In the genomic region with DNA sequence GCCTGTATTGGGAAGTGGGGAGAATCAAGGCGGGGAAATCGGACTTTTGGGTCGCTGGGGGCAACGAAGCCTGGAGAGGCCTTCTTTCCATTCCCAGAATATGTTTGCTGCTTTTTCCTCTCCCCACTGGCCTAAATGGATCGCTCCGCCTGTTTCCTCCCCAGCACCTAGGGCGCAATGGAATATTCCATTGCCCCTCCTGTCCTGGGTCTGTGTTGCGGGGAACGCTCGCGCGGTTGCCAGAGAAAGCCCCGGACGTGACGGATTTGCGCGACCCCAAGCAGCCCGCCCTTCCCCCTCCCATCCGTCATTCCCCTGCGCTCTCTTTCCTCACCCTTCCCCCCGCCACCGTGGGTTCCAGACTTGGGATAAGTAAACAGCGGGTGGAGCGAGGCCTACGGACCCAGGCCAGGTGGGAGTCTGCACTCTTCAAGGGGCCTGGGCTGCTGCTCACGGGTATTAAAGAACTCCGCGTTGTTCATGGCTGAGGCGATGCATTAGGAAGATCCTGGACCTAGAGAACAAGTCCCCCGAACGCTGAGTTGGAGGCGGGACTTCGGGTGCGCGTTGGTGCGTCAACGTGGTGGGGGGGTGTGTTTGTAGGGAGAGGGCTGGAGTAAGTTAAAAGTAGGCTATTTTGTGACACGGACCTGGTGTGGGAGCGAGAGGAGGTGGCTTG, we compare ENCODE assay signal across 1 cellular context.
TF ChIP-seq lines count a peak whose summit lies in the region.

A gene with protein sequence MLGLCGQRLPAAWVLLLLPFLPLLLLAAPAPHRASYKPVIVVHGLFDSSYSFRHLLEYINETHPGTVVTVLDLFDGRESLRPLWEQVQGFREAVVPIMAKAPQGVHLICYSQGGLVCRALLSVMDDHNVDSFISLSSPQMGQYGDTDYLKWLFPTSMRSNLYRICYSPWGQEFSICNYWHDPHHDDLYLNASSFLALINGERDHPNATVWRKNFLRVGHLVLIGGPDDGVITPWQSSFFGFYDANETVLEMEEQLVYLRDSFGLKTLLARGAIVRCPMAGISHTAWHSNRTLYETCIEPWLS (plus strand): TSS at position 307 of the 679 bp plus-strand sequence. CDS start 454 bp downstream, outside the sequence.

TF ChIP-seq in H1, 55 proteins besides CTCF, POLR2A, EP300 and RAD21 (continues in another document):
- TF ChIP-seq GTF2F1 (IDR thresholded peaks at IDR 0.05; ENCODE audit: borderline replicate concordance, low read depth, low read length) = no peak
- TF ChIP-seq RBBP5 (IDR thresholded peaks at IDR 0.05; ENCODE audit: borderline replicate concordance, low read depth, low read length) = no peak
- peak; percentile 60; the same call in 1 of the 2 replicates for TF ChIP-seq POLR2AphosphoS5 (IDR thresholded peaks at IDR 0.05; ENCODE audit: low read depth, low read length)
- TF ChIP-seq ASH2L (IDR thresholded peaks at IDR 0.05; ENCODE audit: low read length) = peak; percentile 82
- no peak; the same call in 1 of the 2 replicates for TF ChIP-seq GABPA (IDR thresholded peaks at IDR 0.05; ENCODE audit: borderline replicate concordance, insufficient read depth, low read length)
- TF ChIP-seq TAF1 (IDR thresholded peaks at IDR 0.05; ENCODE audit: low read depth, low read length) = peak; percentile 42; the same call in 1 of the 2 replicates
- TF ChIP-seq ZNF274 (IDR thresholded peaks at IDR 0.05; ENCODE audit: borderline replicate concordance, extremely low read depth, low read length) = no peak
- TF ChIP-seq HDAC2 (IDR thresholded peaks at IDR 0.05; ENCODE audit: borderline replicate concordance in 1 of 2, low read depth in 2 of 2, low read length in 2 of 2) = peak in 1 of 2 experiments; percentile 32; a peak in 2 of 4 replicates
- TF ChIP-seq, protein P1, sequence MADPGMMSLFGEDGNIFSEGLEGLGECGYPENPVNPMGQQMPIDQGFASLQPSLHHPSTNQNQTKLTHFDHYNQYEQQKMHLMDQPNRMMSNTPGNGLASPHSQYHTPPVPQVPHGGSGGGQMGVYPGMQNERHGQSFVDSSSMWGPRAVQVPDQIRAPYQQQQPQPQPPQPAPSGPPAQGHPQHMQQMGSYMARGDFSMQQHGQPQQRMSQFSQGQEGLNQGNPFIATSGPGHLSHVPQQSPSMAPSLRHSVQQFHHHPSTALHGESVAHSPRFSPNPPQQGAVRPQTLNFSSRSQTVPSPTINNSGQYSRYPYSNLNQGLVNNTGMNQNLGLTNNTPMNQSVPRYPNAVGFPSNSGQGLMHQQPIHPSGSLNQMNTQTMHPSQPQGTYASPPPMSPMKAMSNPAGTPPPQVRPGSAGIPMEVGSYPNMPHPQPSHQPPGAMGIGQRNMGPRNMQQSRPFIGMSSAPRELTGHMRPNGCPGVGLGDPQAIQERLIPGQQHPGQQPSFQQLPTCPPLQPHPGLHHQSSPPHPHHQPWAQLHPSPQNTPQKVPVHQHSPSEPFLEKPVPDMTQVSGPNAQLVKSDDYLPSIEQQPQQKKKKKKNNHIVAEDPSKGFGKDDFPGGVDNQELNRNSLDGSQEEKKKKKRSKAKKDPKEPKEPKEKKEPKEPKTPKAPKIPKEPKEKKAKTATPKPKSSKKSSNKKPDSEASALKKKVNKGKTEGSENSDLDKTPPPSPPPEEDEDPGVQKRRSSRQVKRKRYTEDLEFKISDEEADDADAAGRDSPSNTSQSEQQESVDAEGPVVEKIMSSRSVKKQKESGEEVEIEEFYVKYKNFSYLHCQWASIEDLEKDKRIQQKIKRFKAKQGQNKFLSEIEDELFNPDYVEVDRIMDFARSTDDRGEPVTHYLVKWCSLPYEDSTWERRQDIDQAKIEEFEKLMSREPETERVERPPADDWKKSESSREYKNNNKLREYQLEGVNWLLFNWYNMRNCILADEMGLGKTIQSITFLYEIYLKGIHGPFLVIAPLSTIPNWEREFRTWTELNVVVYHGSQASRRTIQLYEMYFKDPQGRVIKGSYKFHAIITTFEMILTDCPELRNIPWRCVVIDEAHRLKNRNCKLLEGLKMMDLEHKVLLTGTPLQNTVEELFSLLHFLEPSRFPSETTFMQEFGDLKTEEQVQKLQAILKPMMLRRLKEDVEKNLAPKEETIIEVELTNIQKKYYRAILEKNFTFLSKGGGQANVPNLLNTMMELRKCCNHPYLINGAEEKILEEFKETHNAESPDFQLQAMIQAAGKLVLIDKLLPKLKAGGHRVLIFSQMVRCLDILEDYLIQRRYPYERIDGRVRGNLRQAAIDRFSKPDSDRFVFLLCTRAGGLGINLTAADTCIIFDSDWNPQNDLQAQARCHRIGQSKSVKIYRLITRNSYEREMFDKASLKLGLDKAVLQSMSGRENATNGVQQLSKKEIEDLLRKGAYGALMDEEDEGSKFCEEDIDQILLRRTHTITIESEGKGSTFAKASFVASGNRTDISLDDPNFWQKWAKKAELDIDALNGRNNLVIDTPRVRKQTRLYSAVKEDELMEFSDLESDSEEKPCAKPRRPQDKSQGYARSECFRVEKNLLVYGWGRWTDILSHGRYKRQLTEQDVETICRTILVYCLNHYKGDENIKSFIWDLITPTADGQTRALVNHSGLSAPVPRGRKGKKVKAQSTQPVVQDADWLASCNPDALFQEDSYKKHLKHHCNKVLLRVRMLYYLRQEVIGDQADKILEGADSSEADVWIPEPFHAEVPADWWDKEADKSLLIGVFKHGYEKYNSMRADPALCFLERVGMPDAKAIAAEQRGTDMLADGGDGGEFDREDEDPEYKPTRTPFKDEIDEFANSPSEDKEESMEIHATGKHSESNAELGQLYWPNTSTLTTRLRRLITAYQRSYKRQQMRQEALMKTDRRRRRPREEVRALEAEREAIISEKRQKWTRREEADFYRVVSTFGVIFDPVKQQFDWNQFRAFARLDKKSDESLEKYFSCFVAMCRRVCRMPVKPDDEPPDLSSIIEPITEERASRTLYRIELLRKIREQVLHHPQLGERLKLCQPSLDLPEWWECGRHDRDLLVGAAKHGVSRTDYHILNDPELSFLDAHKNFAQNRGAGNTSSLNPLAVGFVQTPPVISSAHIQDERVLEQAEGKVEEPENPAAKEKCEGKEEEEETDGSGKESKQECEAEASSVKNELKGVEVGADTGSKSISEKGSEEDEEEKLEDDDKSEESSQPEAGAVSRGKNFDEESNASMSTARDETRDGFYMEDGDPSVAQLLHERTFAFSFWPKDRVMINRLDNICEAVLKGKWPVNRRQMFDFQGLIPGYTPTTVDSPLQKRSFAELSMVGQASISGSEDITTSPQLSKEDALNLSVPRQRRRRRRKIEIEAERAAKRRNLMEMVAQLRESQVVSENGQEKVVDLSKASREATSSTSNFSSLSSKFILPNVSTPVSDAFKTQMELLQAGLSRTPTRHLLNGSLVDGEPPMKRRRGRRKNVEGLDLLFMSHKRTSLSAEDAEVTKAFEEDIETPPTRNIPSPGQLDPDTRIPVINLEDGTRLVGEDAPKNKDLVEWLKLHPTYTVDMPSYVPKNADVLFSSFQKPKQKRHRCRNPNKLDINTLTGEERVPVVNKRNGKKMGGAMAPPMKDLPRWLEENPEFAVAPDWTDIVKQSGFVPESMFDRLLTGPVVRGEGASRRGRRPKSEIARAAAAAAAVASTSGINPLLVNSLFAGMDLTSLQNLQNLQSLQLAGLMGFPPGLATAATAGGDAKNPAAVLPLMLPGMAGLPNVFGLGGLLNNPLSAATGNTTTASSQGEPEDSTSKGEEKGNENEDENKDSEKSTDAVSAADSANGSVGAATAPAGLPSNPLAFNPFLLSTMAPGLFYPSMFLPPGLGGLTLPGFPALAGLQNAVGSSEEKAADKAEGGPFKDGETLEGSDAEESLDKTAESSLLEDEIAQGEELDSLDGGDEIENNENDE (IDR thresholded peaks at IDR 0.05; ENCODE audit: insufficient replicate concordance, low read length) = no peak
- peak; percentile 99 for TF ChIP-seq CREB1 (IDR thresholded peaks at IDR 0.05)
- no peak; the same call in 1 of the 2 replicates for TF ChIP-seq SP4 (IDR thresholded peaks at IDR 0.05; ENCODE audit: low read length)
- TF ChIP-seq SAP30 (IDR thresholded peaks at IDR 0.05; ENCODE audit: insufficient read depth, insufficient replicate concordance, low read length) = peak; percentile 94
- no peak for TF ChIP-seq SP2 (IDR thresholded peaks at IDR 0.05; ENCODE audit: low read length)
- TF ChIP-seq PHF8 (conservative IDR thresholded peaks at IDR 0.05; ENCODE audit: low read depth, low read length) = peak; percentile 40; the same call in 1 of the 2 replicates
- no peak for TF ChIP-seq RFX5 (IDR thresholded peaks at IDR 0.05; ENCODE audit: borderline replicate concordance, low read depth, low read length)
- TF ChIP-seq SUZ12 (IDR thresholded peaks at IDR 0.05; ENCODE audit: low read length) = no peak
- no peak for TF ChIP-seq POU5F1 (IDR thresholded peaks at IDR 0.05; ENCODE audit: low read depth, low read length)
- TF ChIP-seq RXRA (IDR thresholded peaks at IDR 0.05; ENCODE audit: insufficient read depth, low read depth, low read length) = no peak
- TF ChIP-seq SIN3A (conservative IDR thresholded peaks at IDR 0.05 in 1 of 2, IDR thresholded peaks at IDR 0.05 in 1 of 2; ENCODE audit: low read depth in 1 of 2, low read length in 2 of 2) = peak; percentile 91 to 93
- peak; percentile 68; the same call in 1 of the 2 replicates for TF ChIP-seq SP1 (IDR thresholded peaks at IDR 0.05; ENCODE audit: low read depth, low read length)
- TF ChIP-seq FOSL1 (IDR thresholded peaks at IDR 0.05; ENCODE audit: insufficient read depth, low read depth, low read length) = no peak
- TF ChIP-seq KDM5A (IDR thresholded peaks at IDR 0.05; ENCODE audit: low read length) = peak; percentile 78
- no peak for TF ChIP-seq CTBP2 (IDR thresholded peaks at IDR 0.05; ENCODE audit: borderline replicate concordance, insufficient read depth, insufficient read length, low read length)
- 0 out of 2 replicates have a peak, but pooled peaks have one; percentile 45 for TF ChIP-seq TCF12 (IDR thresholded peaks at IDR 0.05; ENCODE audit: low read depth, low read length)
- 0 out of 2 replicates have a peak, but pooled peaks have one; percentile 9 for TF ChIP-seq YY1 (IDR thresholded peaks at IDR 0.05; ENCODE audit: low read depth, low read length)
- 0 out of 2 replicates have a peak, but pooled peaks have one; percentile 34 for TF ChIP-seq EGR1 (IDR thresholded peaks at IDR 0.05; ENCODE audit: borderline replicate concordance, low read depth, low read length)
- TF ChIP-seq MAFK (IDR thresholded peaks at IDR 0.05; ENCODE audit: low read depth, low read length) = no peak
- peak; percentile 71 for TF ChIP-seq TAF7 (optimal IDR thresholded peaks at IDR 0.05; ENCODE audit: borderline replicate concordance, low read depth, low read length)
- no peak for TF ChIP-seq KDM1A (IDR thresholded peaks at IDR 0.05; ENCODE audit: borderline replicate concordance, low read length)
- TF ChIP-seq CEBPB (IDR thresholded peaks at IDR 0.05; ENCODE audit: low read depth, low read length) = no peak
- no peak for TF ChIP-seq JUN (IDR thresholded peaks at IDR 0.05; ENCODE audit: low read depth, low read length)
- TF ChIP-seq, protein P2, sequence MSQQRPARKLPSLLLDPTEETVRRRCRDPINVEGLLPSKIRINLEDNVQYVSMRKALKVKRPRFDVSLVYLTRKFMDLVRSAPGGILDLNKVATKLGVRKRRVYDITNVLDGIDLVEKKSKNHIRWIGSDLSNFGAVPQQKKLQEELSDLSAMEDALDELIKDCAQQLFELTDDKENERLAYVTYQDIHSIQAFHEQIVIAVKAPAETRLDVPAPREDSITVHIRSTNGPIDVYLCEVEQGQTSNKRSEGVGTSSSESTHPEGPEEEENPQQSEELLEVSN (IDR thresholded peaks at IDR 0.05) = no peak
- TF ChIP-seq, protein P3, sequence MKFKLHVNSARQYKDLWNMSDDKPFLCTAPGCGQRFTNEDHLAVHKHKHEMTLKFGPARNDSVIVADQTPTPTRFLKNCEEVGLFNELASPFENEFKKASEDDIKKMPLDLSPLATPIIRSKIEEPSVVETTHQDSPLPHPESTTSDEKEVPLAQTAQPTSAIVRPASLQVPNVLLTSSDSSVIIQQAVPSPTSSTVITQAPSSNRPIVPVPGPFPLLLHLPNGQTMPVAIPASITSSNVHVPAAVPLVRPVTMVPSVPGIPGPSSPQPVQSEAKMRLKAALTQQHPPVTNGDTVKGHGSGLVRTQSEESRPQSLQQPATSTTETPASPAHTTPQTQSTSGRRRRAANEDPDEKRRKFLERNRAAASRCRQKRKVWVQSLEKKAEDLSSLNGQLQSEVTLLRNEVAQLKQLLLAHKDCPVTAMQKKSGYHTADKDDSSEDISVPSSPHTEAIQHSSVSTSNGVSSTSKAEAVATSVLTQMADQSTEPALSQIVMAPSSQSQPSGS (IDR thresholded peaks at IDR 0.05; ENCODE audit: low read length) = 0 out of 2 replicates have a peak, but pooled peaks have one; percentile 57
- no peak for TF ChIP-seq HDAC6 (IDR thresholded peaks at IDR 0.05; ENCODE audit: low read depth, low read length)
- TF ChIP-seq, protein P4, sequence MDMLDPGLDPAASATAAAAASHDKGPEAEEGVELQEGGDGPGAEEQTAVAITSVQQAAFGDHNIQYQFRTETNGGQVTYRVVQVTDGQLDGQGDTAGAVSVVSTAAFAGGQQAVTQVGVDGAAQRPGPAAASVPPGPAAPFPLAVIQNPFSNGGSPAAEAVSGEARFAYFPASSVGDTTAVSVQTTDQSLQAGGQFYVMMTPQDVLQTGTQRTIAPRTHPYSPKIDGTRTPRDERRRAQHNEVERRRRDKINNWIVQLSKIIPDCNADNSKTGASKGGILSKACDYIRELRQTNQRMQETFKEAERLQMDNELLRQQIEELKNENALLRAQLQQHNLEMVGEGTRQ (IDR thresholded peaks at IDR 0.05; ENCODE audit: low read length) = no peak
- TF ChIP-seq, protein P5, sequence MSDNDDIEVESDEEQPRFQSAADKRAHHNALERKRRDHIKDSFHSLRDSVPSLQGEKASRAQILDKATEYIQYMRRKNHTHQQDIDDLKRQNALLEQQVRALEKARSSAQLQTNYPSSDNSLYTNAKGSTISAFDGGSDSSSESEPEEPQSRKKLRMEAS (IDR thresholded peaks at IDR 0.05) = peak; percentile 66
- TF ChIP-seq CHD2 (IDR thresholded peaks at IDR 0.05; ENCODE audit: low read length) = peak; percentile 84
- peak; percentile 49; the same call in 1 of the 2 replicates for TF ChIP-seq BRCA1 (IDR thresholded peaks at IDR 0.05; ENCODE audit: low read depth, low read length)
- no peak for TF ChIP-seq BCL11A (IDR thresholded peaks at IDR 0.05; ENCODE audit: low read depth in 2 of 2, low read length in 2 of 2)
- peak; percentile 79 for TF ChIP-seq SRF (IDR thresholded peaks at IDR 0.05; ENCODE audit: low read depth, low read length)
- TF ChIP-seq KDM4A (IDR thresholded peaks at IDR 0.05; ENCODE audit: low read depth, low read length, severe bottlenecking) = peak; percentile 98
- no peak for TF ChIP-seq RNF2 (IDR thresholded peaks at IDR 0.05; ENCODE audit: borderline replicate concordance, low read depth, low read length, missing control alignments, poor library complexity, severe bottlenecking)
- TF ChIP-seq TBP (IDR thresholded peaks at IDR 0.05; ENCODE audit: low read depth, low read length) = peak; percentile 62; the same call in 1 of the 2 replicates
- TF ChIP-seq BACH1 (IDR thresholded peaks at IDR 0.05; ENCODE audit: low read length) = peak; percentile 18; the same call in 1 of the 2 replicates
- no peak for TF ChIP-seq CBX8 (IDR thresholded peaks at IDR 0.05; ENCODE audit: borderline replicate concordance, low read depth, low read length)
- TF ChIP-seq, protein P6, sequence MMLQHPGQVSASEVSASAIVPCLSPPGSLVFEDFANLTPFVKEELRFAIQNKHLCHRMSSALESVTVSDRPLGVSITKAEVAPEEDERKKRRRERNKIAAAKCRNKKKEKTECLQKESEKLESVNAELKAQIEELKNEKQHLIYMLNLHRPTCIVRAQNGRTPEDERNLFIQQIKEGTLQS (IDR thresholded peaks at IDR 0.05; ENCODE audit: insufficient read depth, low read depth, low read length) = peak; percentile 79
- TF ChIP-seq TEAD4 (IDR thresholded peaks at IDR 0.05; ENCODE audit: low read depth, low read length) = no peak
- TF ChIP-seq SIX5 (IDR thresholded peaks at IDR 0.05; ENCODE audit: low read depth, low read length) = no peak
- TF ChIP-seq JUND (IDR thresholded peaks at IDR 0.05; ENCODE audit: low read length) = peak; percentile 92
- TF ChIP-seq NANOG (IDR thresholded peaks at IDR 0.05; ENCODE audit: insufficient read depth, low read depth, low read length, poor library complexity, severe bottlenecking) = no peak
